In the genomic region with DNA sequence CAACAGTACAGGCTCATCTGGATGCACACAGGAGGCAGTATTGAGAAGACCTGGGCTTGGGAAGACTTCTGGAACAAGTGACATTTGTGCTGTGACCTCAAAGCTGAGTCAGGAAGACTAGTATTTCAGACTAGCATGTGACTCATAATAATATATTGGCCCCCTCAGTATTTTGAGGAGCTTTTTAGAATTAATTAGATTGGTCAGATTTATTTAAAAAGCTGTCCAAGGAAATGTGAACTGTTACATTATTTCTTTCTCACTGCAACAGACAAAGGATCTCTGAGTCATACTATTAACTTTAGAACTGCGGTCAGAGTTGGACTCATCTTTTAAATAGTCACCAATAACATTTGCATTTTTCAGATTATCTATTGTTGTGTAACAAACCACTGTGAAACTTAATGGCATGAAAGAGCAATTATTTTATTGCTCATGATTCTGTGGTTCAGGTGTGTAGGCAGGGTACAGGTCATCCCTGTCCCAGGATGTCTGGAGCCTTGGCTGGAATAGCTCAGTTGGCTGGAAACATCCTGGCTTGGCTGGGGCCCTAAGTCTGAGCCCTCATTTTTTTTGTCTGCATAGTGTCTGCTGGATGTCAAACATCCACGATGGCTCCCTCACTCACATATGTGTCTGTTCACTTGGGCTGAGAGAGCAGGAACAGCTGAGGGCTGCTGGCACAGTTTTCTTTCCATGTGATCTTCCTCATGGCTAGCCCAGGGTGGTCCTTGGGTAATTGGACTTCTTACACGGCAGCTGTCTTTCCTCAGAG, we compare ENCODE assay signal across 1 cellular context.
A peak's percentile ranks its signal among the peaks of the same experiment; 100 is the strongest.
TF ChIP-seq lines count a peak whose summit lies in the region.

No MANE protein-coding gene starts in this region.

TF ChIP-seq in SK-N-SH treated with all-trans-retinoic acid at 6 μM for 48 hours, 23 proteins besides CTCF, POLR2A, EP300 and RAD21 (continued from another document):
- TF ChIP-seq, protein P1, sequence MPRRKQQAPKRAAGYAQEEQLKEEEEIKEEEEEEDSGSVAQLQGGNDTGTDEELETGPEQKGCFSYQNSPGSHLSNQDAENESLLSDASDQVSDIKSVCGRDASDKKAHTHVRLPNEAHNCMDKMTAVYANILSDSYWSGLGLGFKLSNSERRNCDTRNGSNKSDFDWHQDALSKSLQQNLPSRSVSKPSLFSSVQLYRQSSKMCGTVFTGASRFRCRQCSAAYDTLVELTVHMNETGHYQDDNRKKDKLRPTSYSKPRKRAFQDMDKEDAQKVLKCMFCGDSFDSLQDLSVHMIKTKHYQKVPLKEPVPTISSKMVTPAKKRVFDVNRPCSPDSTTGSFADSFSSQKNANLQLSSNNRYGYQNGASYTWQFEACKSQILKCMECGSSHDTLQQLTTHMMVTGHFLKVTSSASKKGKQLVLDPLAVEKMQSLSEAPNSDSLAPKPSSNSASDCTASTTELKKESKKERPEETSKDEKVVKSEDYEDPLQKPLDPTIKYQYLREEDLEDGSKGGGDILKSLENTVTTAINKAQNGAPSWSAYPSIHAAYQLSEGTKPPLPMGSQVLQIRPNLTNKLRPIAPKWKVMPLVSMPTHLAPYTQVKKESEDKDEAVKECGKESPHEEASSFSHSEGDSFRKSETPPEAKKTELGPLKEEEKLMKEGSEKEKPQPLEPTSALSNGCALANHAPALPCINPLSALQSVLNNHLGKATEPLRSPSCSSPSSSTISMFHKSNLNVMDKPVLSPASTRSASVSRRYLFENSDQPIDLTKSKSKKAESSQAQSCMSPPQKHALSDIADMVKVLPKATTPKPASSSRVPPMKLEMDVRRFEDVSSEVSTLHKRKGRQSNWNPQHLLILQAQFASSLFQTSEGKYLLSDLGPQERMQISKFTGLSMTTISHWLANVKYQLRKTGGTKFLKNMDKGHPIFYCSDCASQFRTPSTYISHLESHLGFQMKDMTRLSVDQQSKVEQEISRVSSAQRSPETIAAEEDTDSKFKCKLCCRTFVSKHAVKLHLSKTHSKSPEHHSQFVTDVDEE (CRISPR knock-in tag; IDR thresholded peaks at IDR 0.05): no peak
- TF ChIP-seq ZC3H10 (CRISPR knock-in tag; IDR thresholded peaks at IDR 0.05): peak; percentile 76
- TF ChIP-seq OSR1 (CRISPR knock-in tag; IDR thresholded peaks at IDR 0.05): no peak
- TF ChIP-seq TCF4 (CRISPR knock-in tag; IDR thresholded peaks at IDR 0.05; ENCODE audit: borderline replicate concordance): no peak
- TF ChIP-seq, protein P2, sequence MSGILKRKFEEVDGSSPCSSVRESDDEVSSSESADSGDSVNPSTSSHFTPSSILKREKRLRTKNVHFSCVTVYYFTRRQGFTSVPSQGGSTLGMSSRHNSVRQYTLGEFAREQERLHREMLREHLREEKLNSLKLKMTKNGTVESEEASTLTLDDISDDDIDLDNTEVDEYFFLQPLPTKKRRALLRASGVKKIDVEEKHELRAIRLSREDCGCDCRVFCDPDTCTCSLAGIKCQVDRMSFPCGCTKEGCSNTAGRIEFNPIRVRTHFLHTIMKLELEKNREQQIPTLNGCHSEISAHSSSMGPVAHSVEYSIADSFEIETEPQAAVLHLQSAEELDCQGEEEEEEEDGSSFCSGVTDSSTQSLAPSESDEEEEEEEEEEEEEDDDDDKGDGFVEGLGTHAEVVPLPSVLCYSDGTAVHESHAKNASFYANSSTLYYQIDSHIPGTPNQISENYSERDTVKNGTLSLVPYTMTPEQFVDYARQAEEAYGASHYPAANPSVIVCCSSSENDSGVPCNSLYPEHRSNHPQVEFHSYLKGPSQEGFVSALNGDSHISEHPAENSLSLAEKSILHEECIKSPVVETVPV (CRISPR knock-in tag; IDR thresholded peaks at IDR 0.05): no peak; the same call in 1 of the 2 replicates
- peak; percentile 85 for TF ChIP-seq ISL1 (CRISPR knock-in tag; IDR thresholded peaks at IDR 0.05)
- TF ChIP-seq ZNF565 (CRISPR knock-in tag; conservative IDR thresholded peaks at IDR 0.05; ENCODE audit: low read depth): no peak
- TF ChIP-seq TOX (CRISPR knock-in tag; IDR thresholded peaks at IDR 0.05; ENCODE audit: borderline replicate concordance): peak; percentile 64; the same call in 1 of the 2 replicates
- TF ChIP-seq, protein P3, sequence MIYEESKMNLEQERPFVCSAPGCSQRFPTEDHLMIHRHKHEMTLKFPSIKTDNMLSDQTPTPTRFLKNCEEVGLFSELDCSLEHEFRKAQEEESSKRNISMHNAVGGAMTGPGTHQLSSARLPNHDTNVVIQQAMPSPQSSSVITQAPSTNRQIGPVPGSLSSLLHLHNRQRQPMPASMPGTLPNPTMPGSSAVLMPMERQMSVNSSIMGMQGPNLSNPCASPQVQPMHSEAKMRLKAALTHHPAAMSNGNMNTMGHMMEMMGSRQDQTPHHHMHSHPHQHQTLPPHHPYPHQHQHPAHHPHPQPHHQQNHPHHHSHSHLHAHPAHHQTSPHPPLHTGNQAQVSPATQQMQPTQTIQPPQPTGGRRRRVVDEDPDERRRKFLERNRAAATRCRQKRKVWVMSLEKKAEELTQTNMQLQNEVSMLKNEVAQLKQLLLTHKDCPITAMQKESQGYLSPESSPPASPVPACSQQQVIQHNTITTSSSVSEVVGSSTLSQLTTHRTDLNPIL (CRISPR knock-in tag; IDR thresholded peaks at IDR 0.05; ENCODE audit: low read depth): peak; percentile 39; the same call in 1 of the 2 replicates
- no peak for TF ChIP-seq ARNTL (CRISPR knock-in tag; IDR thresholded peaks at IDR 0.05; ENCODE audit: borderline replicate concordance, low read depth)
